ENCODE assay signal across 17 cellular contexts in genomic region chr2:233448565-233448964, GRCh38.
DNase-seq lines count a peak whose midpoint lies in the region; ATAC-seq and TF ChIP-seq lines count a peak whose summit lies in the region.
"Had no signal": no experiment of that assay in that cellular context is flagged by ENCODE, and none has a peak within 500 bp of the region (broad histone marks: within the 10 kb centered on the region; RNA-seq: fewer than 3 reads in every experiment).

No MANE protein-coding gene starts in this region.

- H3K4me3 Mint-ChIP-seq in GM23338, result no peak overlapping the region
- no peak overlapping the region for H3K4me3 Mint-ChIP-seq in neural crest cell
- no peak overlapping the region for H3K4me3 Mint-ChIP-seq in activated CD4-positive, alpha-beta memory T cell treated with anti-CD3 and anti-CD28 coated beads for 36 hours
- H3K4me3 Mint-ChIP-seq: effector memory CD8-positive, alpha-beta T cell; H9; naive B cell had no signal

- no peak overlapping the region for H3K4me2 ChIP-seq in GM23338

- no peak overlapping the region for H2AFZ ChIP-seq in GM23338

- intact Hi-C loops in A673 (cut with micrococcal nuclease; ENCODE audit: unreplicated experiment), result loop anchor here (5.0 kb wide), 1 partner anchor 384 kb away; no protein-coding TSS in a partner anchor
- intact Hi-C loops in activated CD4-positive, alpha-beta memory T cell treated with anti-CD3 and anti-CD28 coated beads for 36 hours (cut with micrococcal nuclease), result no loop called here

- H3K36me3 Mint-ChIP-seq in GM23338 (ENCODE audit: low read depth) (peaks cover 20% of the 10 kb centered on the region), neural crest cell (ENCODE audit: low read depth) (peaks cover 12% of the 10 kb centered on the region)
- H3K36me3 Mint-ChIP-seq in activated CD4-positive, alpha-beta memory T cell treated with anti-CD3 and anti-CD28 coated beads for 36 hours, result peaks cover 20% of the 10 kb centered on the region

- H3K27ac ChIP-seq in A673 (ENCODE audit: low read depth, low read length, poor library complexity, severe bottlenecking), result peak overlapping the region; percentile 4
- no peak overlapping the region for H3K27ac ChIP-seq in GM23338 (ENCODE audit: low read depth)
- peak overlapping the region; percentile 13; the same call in 1 of the 2 replicates for H3K27ac ChIP-seq in VCaP
- H3K27ac ChIP-seq: vagina had no signal

- ATAC-seq in GM23338 (no peak; the same call in 1 of the 3 replicates), HG03520 (IDR thresholded peaks at IDR 0.05; ENCODE audit: unreplicated experiment) (no peak), HG02840 (IDR thresholded peaks at IDR 0.05; ENCODE audit: low FRiP score, unreplicated experiment) (no peak)
- ATAC-seq: effector memory CD8-positive, alpha-beta T cell had no signal

- H3K36me3 ChIP-seq in A673 (ENCODE audit: insufficient read depth, low read length, poor library complexity, severe bottlenecking) (peaks cover 66% of the 10 kb centered on the region), GM23338 (ENCODE audit: insufficient read depth) (no peaks in the 10 kb centered on the region)
- H3K36me3 ChIP-seq: ovary had no signal

- no peak for DNase-seq in A673 (ENCODE audit: low spot score)
- no peak for DNase-seq in GM23338 (ENCODE audit: low spot score)
- DNase-seq in neural crest cell (ENCODE audit: low read depth, low spot score), result no peak
- DNase-seq in activated CD4-positive, alpha-beta memory T cell treated with anti-CD3 and anti-CD28 coated beads for 36 hours, result no peak
- DNase-seq in NCI-H524 treated with DMSO at 0.1 percent for 48 hours (lab: John Stamatoyannopoulos, UW), result no peak
- DNase-seq: activated CD4-positive, CD25-positive, alpha-beta regulatory T cell; activated gamma-delta T cell treated with Interleukin-2 at 50 U/mL for 16 hours; effector memory CD8-positive, alpha-beta T cell; naive B cell; NCI-H1436 treated with DMSO at 0.1 percent for 48 hours; NK-92 treated with Interleukin-12 subunit alpha and Interleukin-12 subunit beta, amount 100 ng/mL, for 24 hours had no signal

- POLR2A ChIA-PET in A673 (lab: Charles Lee; ENCODE audit: low non-redundant PET), result no interaction called here
- POLR2A ChIA-PET in activated CD4-positive, alpha-beta memory T cell treated with anti-CD3 and anti-CD28 coated beads for 36 hours (lab: Charles Lee), result no interaction called here

- no peaks in the 10 kb centered on the region for H3K9me2 ChIP-seq in GM23338 (ENCODE audit: insufficient read depth)

- no TSS peak for BruUV-seq in A673 (replicated peaks; lab: Mats Ljungman, UMichigan)

- H3K9me3 Mint-ChIP-seq in GM23338 (peaks cover 2% of the 10 kb centered on the region; the same call in 1 of the 3 replicates), neural crest cell (no peaks in the 10 kb centered on the region)
- no peaks in the 10 kb centered on the region for H3K9me3 Mint-ChIP-seq in activated CD4-positive, alpha-beta memory T cell treated with anti-CD3 and anti-CD28 coated beads for 36 hours
- H3K9me3 Mint-ChIP-seq: effector memory CD8-positive, alpha-beta T cell; H9; naive B cell had no signal

- H3K27me3 Mint-ChIP-seq in GM23338 (ENCODE audit: insufficient read depth, low read depth, poor library complexity) (peaks cover 13% of the 10 kb centered on the region), neural crest cell (ENCODE audit: low read depth) (no peaks in the 10 kb centered on the region)
- H3K27me3 Mint-ChIP-seq in activated CD4-positive, alpha-beta memory T cell treated with anti-CD3 and anti-CD28 coated beads for 36 hours, result no peaks in the 10 kb centered on the region
- H3K27me3 Mint-ChIP-seq: effector memory CD8-positive, alpha-beta T cell; naive B cell had no signal

- H3K9me3 ChIP-seq in A673 (ENCODE audit: low read depth, low read length, poor library complexity, severe bottlenecking), result no peaks in the 10 kb centered on the region
- H3K9me3 ChIP-seq: ovary, vagina had no signal

- no peaks in the 10 kb centered on the region for H4K20me1 ChIP-seq in GM23338 (replicated peaks; ENCODE audit: insufficient read depth)

- CTCF ChIA-PET in A673 (lab: Charles Lee), result interaction anchor here (1.0 to 1.8 kb wide), 3 partner anchors 264 to 478 kb away, joined by 3 to 8 read pairs (median 4); partner anchors contain the start of gene UGT1A5
- CTCF ChIA-PET in activated CD4-positive, alpha-beta memory T cell treated with anti-CD3 and anti-CD28 coated beads for 36 hours (lab: Charles Lee), result interaction anchor here (1.4 kb wide), 2 partner anchors 45 to 55 kb away, joined by 3 to 5 read pairs; no protein-coding TSS in a partner anchor

- H3K4me1 ChIP-seq in A673 (ENCODE audit: insufficient read depth, low read length, poor library complexity, severe bottlenecking), result peaks cover 7% of the 10 kb centered on the region
- no peaks in the 10 kb centered on the region for H3K4me1 ChIP-seq in GM23338 (ENCODE audit: insufficient read depth)
- H3K4me1 ChIP-seq: vagina had no signal

- no peaks in the 10 kb centered on the region for H3K27me3 ChIP-seq in A673 (replicated peaks; ENCODE audit: insufficient read depth, low read depth, low read length, poor library complexity)
- H3K27me3 ChIP-seq in GM23338 (ENCODE audit: insufficient read depth), result no peaks in the 10 kb centered on the region
- H3K27me3 ChIP-seq: ovary, vagina had no signal

- H3K27ac Mint-ChIP-seq in GM23338 (peak overlapping the region; percentile 43; the same call in 1 of the 2 replicates), neural crest cell (ENCODE audit: unreplicated experiment) (peak overlapping the region; percentile 81)
- no peak overlapping the region for H3K27ac Mint-ChIP-seq in activated CD4-positive, alpha-beta memory T cell treated with anti-CD3 and anti-CD28 coated beads for 36 hours
- H3K27ac Mint-ChIP-seq: effector memory CD8-positive, alpha-beta T cell had no signal

- H3K4me1 Mint-ChIP-seq in GM23338, result peaks cover 9% of the 10 kb centered on the region
- peaks cover 15% of the 10 kb centered on the region for H3K4me1 Mint-ChIP-seq in neural crest cell
- no peaks in the 10 kb centered on the region for H3K4me1 Mint-ChIP-seq in activated CD4-positive, alpha-beta memory T cell treated with anti-CD3 and anti-CD28 coated beads for 36 hours (ENCODE audit: low read depth)

- no peaks in the 10 kb centered on the region for H3F3A ChIP-seq in GM23338 (replicated peaks; ENCODE audit: low read depth)

- no peak for TF ChIP-seq CTCF in A673 (conservative IDR thresholded peaks at IDR 0.05; ENCODE audit: low read depth, low read length)
- no peak for TF ChIP-seq CTCF in GM23338 (conservative IDR thresholded peaks at IDR 0.05; ENCODE audit: low read depth in 2 of 2)
- TF ChIP-seq CTCF in VCaP (conservative IDR thresholded peaks at IDR 0.05), result no peak
- TF ChIP-seq CTCF in neural crest cell (conservative IDR thresholded peaks at IDR 0.05), result no peak

- H3K4me3 ChIP-seq in A673 (ENCODE audit: low read depth, low read length, poor library complexity, severe bottlenecking), result no peak overlapping the region
- no peak overlapping the region for H3K4me3 ChIP-seq in GM23338
- H3K4me3 ChIP-seq: ovary, vagina had no signal

- no peaks in the 10 kb centered on the region for H3K79me2 ChIP-seq in GM23338 (replicated peaks; ENCODE audit: insufficient read depth)

TF ChIP-seq in GM23338, 12 proteins besides CTCF, POLR2A, EP300 and RAD21 (continues in another document):
- TF ChIP-seq, protein P1, sequence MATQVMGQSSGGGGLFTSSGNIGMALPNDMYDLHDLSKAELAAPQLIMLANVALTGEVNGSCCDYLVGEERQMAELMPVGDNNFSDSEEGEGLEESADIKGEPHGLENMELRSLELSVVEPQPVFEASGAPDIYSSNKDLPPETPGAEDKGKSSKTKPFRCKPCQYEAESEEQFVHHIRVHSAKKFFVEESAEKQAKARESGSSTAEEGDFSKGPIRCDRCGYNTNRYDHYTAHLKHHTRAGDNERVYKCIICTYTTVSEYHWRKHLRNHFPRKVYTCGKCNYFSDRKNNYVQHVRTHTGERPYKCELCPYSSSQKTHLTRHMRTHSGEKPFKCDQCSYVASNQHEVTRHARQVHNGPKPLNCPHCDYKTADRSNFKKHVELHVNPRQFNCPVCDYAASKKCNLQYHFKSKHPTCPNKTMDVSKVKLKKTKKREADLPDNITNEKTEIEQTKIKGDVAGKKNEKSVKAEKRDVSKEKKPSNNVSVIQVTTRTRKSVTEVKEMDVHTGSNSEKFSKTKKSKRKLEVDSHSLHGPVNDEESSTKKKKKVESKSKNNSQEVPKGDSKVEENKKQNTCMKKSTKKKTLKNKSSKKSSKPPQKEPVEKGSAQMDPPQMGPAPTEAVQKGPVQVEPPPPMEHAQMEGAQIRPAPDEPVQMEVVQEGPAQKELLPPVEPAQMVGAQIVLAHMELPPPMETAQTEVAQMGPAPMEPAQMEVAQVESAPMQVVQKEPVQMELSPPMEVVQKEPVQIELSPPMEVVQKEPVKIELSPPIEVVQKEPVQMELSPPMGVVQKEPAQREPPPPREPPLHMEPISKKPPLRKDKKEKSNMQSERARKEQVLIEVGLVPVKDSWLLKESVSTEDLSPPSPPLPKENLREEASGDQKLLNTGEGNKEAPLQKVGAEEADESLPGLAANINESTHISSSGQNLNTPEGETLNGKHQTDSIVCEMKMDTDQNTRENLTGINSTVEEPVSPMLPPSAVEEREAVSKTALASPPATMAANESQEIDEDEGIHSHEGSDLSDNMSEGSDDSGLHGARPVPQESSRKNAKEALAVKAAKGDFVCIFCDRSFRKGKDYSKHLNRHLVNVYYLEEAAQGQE (IDR thresholded peaks at IDR 0.05; ENCODE audit: unreplicated experiment), result no peak
- TF ChIP-seq EZH2phosphoT487 (IDR thresholded peaks at IDR 0.05; ENCODE audit: unreplicated experiment) (no peak), STAT1 (IDR thresholded peaks at IDR 0.05; ENCODE audit: unreplicated experiment) (no peak), NANOG (IDR thresholded peaks at IDR 0.05; ENCODE audit: borderline replicate concordance) (no peak)
- TF ChIP-seq, protein P2, sequence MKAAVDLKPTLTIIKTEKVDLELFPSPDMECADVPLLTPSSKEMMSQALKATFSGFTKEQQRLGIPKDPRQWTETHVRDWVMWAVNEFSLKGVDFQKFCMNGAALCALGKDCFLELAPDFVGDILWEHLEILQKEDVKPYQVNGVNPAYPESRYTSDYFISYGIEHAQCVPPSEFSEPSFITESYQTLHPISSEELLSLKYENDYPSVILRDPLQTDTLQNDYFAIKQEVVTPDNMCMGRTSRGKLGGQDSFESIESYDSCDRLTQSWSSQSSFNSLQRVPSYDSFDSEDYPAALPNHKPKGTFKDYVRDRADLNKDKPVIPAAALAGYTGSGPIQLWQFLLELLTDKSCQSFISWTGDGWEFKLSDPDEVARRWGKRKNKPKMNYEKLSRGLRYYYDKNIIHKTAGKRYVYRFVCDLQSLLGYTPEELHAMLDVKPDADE (IDR thresholded peaks at IDR 0.05), result no peak
